Comparison of ENCODE assay signal across 1 cellular context in the genomic region with DNA sequence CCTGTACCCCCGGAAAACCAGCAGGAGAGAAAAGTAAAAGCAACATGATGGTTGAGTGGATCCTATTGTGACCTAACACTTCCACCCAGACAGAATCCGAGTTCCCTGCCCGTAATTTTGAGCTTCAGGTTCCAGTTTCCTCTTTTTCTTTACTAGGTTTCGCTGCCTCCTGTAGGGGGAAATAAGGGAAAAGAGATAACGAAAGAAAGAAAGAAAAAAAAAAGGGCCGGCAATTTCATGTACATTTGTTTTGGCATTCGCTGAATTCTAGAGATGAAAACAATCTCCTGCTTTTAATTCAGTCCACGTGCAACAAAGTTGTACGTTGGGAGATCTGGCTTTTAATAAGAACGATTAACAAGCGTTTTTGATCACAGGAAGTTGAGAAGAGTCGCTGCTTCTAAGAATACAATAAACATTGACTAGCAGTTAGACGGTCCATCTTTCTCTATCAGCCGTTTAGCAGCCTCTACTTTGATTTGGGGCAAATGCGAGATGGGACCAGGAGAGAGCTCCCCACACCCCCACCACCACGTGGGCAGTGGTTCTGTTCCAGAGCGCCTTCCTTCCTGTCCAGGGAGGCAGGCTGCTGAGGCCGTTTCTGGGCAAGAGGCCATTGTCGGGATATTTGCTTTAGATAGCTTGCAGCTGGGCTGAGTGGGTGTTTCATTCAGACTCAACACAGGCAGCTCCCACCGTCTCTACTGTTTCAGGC.
TF ChIP-seq lines count a peak whose summit lies in the region.

No MANE protein-coding gene starts in this region.

TF ChIP-seq in K562, 482 proteins besides CTCF, POLR2A, EP300 and RAD21 (continued from another document and continues in another):
- TF ChIP-seq, protein P1, sequence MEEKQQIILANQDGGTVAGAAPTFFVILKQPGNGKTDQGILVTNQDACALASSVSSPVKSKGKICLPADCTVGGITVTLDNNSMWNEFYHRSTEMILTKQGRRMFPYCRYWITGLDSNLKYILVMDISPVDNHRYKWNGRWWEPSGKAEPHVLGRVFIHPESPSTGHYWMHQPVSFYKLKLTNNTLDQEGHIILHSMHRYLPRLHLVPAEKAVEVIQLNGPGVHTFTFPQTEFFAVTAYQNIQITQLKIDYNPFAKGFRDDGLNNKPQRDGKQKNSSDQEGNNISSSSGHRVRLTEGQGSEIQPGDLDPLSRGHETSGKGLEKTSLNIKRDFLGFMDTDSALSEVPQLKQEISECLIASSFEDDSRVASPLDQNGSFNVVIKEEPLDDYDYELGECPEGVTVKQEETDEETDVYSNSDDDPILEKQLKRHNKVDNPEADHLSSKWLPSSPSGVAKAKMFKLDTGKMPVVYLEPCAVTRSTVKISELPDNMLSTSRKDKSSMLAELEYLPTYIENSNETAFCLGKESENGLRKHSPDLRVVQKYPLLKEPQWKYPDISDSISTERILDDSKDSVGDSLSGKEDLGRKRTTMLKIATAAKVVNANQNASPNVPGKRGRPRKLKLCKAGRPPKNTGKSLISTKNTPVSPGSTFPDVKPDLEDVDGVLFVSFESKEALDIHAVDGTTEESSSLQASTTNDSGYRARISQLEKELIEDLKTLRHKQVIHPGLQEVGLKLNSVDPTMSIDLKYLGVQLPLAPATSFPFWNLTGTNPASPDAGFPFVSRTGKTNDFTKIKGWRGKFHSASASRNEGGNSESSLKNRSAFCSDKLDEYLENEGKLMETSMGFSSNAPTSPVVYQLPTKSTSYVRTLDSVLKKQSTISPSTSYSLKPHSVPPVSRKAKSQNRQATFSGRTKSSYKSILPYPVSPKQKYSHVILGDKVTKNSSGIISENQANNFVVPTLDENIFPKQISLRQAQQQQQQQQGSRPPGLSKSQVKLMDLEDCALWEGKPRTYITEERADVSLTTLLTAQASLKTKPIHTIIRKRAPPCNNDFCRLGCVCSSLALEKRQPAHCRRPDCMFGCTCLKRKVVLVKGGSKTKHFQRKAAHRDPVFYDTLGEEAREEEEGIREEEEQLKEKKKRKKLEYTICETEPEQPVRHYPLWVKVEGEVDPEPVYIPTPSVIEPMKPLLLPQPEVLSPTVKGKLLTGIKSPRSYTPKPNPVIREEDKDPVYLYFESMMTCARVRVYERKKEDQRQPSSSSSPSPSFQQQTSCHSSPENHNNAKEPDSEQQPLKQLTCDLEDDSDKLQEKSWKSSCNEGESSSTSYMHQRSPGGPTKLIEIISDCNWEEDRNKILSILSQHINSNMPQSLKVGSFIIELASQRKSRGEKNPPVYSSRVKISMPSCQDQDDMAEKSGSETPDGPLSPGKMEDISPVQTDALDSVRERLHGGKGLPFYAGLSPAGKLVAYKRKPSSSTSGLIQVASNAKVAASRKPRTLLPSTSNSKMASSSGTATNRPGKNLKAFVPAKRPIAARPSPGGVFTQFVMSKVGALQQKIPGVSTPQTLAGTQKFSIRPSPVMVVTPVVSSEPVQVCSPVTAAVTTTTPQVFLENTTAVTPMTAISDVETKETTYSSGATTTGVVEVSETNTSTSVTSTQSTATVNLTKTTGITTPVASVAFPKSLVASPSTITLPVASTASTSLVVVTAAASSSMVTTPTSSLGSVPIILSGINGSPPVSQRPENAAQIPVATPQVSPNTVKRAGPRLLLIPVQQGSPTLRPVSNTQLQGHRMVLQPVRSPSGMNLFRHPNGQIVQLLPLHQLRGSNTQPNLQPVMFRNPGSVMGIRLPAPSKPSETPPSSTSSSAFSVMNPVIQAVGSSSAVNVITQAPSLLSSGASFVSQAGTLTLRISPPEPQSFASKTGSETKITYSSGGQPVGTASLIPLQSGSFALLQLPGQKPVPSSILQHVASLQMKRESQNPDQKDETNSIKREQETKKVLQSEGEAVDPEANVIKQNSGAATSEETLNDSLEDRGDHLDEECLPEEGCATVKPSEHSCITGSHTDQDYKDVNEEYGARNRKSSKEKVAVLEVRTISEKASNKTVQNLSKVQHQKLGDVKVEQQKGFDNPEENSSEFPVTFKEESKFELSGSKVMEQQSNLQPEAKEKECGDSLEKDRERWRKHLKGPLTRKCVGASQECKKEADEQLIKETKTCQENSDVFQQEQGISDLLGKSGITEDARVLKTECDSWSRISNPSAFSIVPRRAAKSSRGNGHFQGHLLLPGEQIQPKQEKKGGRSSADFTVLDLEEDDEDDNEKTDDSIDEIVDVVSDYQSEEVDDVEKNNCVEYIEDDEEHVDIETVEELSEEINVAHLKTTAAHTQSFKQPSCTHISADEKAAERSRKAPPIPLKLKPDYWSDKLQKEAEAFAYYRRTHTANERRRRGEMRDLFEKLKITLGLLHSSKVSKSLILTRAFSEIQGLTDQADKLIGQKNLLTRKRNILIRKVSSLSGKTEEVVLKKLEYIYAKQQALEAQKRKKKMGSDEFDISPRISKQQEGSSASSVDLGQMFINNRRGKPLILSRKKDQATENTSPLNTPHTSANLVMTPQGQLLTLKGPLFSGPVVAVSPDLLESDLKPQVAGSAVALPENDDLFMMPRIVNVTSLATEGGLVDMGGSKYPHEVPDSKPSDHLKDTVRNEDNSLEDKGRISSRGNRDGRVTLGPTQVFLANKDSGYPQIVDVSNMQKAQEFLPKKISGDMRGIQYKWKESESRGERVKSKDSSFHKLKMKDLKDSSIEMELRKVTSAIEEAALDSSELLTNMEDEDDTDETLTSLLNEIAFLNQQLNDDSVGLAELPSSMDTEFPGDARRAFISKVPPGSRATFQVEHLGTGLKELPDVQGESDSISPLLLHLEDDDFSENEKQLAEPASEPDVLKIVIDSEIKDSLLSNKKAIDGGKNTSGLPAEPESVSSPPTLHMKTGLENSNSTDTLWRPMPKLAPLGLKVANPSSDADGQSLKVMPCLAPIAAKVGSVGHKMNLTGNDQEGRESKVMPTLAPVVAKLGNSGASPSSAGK (IDR thresholded peaks at IDR 0.05): peak; percentile 87
- TF ChIP-seq FIP1L1 (IDR thresholded peaks at IDR 0.05; ENCODE audit: low read depth, low read length, poor library complexity, severe bottlenecking) (no peak), LARP7 (IDR thresholded peaks at IDR 0.05) (no peak), SMARCC2 (IDR thresholded peaks at IDR 0.05; ENCODE audit: low read depth) (peak; percentile 48; the same call in 1 of the 2 replicates), SMAD4 (CRISPR knock-in tag; conservative IDR thresholded peaks at IDR 0.05) (peak; percentile 74), KDM5B (IDR thresholded peaks at IDR 0.05; ENCODE audit: insufficient replicate concordance, low read depth, low read length) (no peak), CREM (IDR thresholded peaks at IDR 0.05; ENCODE audit: low read depth) (no peak; the same call in 1 of the 2 replicates), POLR2AphosphoS2 (IDR thresholded peaks at IDR 0.05; ENCODE audit: low read length) (no peak), NR2C1 (IDR thresholded peaks at IDR 0.05) (no peak), NR2C1 (tag; IDR thresholded peaks at IDR 0.05) (no peak), GTF2A2 (tag; IDR thresholded peaks at IDR 0.05) (0 out of 2 replicates have a peak, but pooled peaks have one; percentile 43), POLR2AphosphoS5 (IDR thresholded peaks at IDR 0.05; ENCODE audit: control insufficient read depth, insufficient read depth, low read depth, low read length) (no peak), MYC (IDR thresholded peaks at IDR 0.05; ENCODE audit: low read depth, low read length) (peak; percentile 86), MYC (CRISPR knock-in tag; IDR thresholded peaks at IDR 0.05; ENCODE audit: borderline replicate concordance, low read depth) (no peak; the same call in 1 of the 2 replicates), RBM22 (IDR thresholded peaks at IDR 0.05; ENCODE audit: low read depth, low read length, poor library complexity, severe bottlenecking) (no peak), ZFP1 (CRISPR knock-in tag; IDR thresholded peaks at IDR 0.05) (no peak), ZNF766 (CRISPR knock-in tag; conservative IDR thresholded peaks at IDR 0.05) (peak; percentile 76; the same call in 1 of the 2 replicates), ARID2 (IDR thresholded peaks at IDR 0.05) (no peak), ZNF668 (CRISPR knock-in tag; IDR thresholded peaks at IDR 0.05) (0 out of 2 replicates have a peak, but pooled peaks have one; percentile 10)
- TF ChIP-seq, protein P2, sequence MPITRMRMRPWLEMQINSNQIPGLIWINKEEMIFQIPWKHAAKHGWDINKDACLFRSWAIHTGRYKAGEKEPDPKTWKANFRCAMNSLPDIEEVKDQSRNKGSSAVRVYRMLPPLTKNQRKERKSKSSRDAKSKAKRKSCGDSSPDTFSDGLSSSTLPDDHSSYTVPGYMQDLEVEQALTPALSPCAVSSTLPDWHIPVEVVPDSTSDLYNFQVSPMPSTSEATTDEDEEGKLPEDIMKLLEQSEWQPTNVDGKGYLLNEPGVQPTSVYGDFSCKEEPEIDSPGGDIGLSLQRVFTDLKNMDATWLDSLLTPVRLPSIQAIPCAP (CRISPR knock-in tag; IDR thresholded peaks at IDR 0.05; ENCODE audit: borderline replicate concordance): no peak
- TF ChIP-seq, protein P3, sequence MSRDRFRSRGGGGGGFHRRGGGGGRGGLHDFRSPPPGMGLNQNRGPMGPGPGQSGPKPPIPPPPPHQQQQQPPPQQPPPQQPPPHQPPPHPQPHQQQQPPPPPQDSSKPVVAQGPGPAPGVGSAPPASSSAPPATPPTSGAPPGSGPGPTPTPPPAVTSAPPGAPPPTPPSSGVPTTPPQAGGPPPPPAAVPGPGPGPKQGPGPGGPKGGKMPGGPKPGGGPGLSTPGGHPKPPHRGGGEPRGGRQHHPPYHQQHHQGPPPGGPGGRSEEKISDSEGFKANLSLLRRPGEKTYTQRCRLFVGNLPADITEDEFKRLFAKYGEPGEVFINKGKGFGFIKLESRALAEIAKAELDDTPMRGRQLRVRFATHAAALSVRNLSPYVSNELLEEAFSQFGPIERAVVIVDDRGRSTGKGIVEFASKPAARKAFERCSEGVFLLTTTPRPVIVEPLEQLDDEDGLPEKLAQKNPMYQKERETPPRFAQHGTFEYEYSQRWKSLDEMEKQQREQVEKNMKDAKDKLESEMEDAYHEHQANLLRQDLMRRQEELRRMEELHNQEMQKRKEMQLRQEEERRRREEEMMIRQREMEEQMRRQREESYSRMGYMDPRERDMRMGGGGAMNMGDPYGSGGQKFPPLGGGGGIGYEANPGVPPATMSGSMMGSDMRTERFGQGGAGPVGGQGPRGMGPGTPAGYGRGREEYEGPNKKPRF (IDR thresholded peaks at IDR 0.05; ENCODE audit: low read depth, low read length): no peak
- TF ChIP-seq, protein P4, sequence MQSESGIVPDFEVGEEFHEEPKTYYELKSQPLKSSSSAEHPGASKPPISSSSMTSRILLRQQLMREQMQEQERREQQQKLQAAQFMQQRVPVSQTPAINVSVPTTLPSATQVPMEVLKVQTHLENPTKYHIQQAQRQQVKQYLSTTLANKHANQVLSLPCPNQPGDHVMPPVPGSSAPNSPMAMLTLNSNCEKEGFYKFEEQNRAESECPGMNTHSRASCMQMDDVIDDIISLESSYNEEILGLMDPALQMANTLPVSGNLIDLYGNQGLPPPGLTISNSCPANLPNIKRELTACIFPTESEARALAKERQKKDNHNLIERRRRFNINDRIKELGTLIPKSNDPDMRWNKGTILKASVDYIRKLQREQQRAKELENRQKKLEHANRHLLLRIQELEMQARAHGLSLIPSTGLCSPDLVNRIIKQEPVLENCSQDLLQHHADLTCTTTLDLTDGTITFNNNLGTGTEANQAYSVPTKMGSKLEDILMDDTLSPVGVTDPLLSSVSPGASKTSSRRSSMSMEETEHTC (IDR thresholded peaks at IDR 0.05): no peak
- TF ChIP-seq, protein P5, sequence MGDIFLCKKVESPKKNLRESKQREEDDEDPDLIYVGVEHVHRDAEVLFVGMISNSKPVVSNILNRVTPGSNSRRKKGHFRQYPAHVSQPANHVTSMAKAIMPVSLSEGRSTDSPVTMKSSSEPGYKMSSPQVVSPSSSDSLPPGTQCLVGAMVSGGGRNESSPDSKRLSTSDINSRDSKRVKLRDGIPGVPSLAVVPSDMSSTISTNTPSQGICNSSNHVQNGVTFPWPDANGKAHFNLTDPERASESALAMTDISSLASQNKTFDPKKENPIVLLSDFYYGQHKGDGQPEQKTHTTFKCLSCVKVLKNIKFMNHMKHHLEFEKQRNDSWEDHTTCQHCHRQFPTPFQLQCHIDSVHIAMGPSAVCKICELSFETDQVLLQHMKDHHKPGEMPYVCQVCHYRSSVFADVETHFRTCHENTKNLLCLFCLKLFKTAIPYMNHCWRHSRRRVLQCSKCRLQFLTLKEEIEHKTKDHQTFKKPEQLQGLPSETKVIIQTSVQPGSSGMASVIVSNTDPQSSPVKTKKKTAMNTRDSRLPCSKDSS (IDR thresholded peaks at IDR 0.05; ENCODE audit: low read depth, partially characterized antibody): no peak
- TF ChIP-seq, protein P6, sequence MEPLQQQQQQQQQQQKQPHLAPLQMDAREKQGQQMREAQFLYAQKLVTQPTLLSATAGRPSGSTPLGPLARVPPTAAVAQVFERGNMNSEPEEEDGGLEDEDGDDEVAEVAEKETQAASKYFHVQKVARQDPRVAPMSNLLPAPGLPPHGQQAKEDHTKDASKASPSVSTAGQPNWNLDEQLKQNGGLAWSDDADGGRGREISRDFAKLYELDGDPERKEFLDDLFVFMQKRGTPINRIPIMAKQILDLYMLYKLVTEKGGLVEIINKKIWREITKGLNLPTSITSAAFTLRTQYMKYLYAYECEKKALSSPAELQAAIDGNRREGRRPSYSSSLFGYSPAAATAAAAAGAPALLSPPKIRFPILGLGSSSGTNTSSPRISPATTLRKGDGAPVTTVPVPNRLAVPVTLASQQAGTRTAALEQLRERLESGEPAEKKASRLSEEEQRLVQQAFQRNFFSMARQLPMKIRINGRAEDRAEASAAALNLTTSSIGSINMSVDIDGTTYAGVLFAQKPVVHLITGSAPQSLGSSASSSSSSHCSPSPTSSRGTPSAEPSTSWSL (CRISPR knock-in tag; IDR thresholded peaks at IDR 0.05; ENCODE audit: borderline replicate concordance): no peak
- TF ChIP-seq, protein P7, sequence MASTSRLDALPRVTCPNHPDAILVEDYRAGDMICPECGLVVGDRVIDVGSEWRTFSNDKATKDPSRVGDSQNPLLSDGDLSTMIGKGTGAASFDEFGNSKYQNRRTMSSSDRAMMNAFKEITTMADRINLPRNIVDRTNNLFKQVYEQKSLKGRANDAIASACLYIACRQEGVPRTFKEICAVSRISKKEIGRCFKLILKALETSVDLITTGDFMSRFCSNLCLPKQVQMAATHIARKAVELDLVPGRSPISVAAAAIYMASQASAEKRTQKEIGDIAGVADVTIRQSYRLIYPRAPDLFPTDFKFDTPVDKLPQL (IDR thresholded peaks at IDR 0.05; ENCODE audit: extremely low read depth, insufficient read length): no peak
- TF ChIP-seq, protein P8, sequence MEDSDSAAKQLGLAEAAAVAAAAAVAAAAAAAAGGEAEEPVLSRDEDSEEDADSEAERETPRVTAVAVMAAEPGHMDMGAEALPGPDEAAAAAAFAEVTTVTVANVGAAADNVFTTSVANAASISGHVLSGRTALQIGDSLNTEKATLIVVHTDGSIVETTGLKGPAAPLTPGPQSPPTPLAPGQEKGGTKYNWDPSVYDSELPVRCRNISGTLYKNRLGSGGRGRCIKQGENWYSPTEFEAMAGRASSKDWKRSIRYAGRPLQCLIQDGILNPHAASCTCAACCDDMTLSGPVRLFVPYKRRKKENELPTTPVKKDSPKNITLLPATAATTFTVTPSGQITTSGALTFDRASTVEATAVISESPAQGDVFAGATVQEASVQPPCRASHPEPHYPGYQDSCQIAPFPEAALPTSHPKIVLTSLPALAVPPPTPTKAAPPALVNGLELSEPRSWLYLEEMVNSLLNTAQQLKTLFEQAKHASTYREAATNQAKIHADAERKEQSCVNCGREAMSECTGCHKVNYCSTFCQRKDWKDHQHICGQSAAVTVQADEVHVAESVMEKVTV (CRISPR knock-in tag; IDR thresholded peaks at IDR 0.05): peak; percentile 44; the same call in 1 of the 2 replicates
